In the genomic region with DNA sequence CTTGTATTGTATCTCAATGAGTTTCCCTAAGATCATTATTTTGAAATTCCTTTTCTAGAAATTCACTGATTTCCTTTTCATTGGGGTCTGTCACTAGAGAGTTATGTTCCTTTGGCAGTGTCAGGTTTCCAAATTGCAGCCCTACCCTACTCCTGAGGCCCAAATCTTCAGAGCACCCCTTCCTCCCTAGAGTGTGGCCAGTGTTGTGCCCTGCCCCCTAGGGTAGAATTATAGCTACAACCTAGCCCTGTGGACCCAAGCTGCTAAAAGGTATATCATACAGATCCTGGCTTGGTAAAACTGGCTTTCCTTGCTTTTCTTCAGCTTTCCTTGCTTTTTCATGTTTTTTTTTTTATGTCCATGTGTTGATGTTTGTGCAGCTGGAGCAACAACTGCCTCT, we compare ENCODE assay signal across 28 cellular contexts.
"Had no signal": no experiment of that assay in that cellular context is flagged by ENCODE, and none has a peak within 500 bp of the region (broad histone marks: within the 10 kb centered on the region; RNA-seq: fewer than 3 reads in every experiment).

No MANE protein-coding gene starts in this region.

- H3K9me3 ChIP-seq: esophagus squamous epithelium, mucosa of descending colon, ovary, psoas muscle, transverse colon, upper lobe of right lung, uterus had no signal

- H3K27ac Mint-ChIP-seq: mesothelial cell of epicardium; stimulated activated naive B cell treated with anti-CD40 and anti-IgM and Interleukin-4, amounts not matched to agents 10 μg/mL and 1 μg/mL and 100 μg/mL, for 72 hours; stimulated activated naive CD8-positive, alpha-beta T cell treated with anti-CD3 and anti-CD28 coated beads, Interleukin-15, Interleukin-2, amounts not matched to agents 100 ng/mL and 50 ng/mL, for 24 hours had no signal

- H3K4me3 Mint-ChIP-seq: mesothelial cell of epicardium; naive thymus-derived CD8-positive, alpha-beta T cell; nephron progenitor cell; stimulated activated naive B cell treated with anti-CD40 and anti-IgM and Interleukin-4, amounts not matched to agents 10 μg/mL and 1 μg/mL and 100 μg/mL, for 72 hours; stimulated activated naive CD8-positive, alpha-beta T cell treated with anti-CD3 and anti-CD28 coated beads, Interleukin-15, Interleukin-2, amounts not matched to agents 100 ng/mL and 50 ng/mL, for 24 hours had no signal

- H3K27me3 ChIP-seq: esophagus squamous epithelium, heart right ventricle, left lung, ovary, transverse colon, upper lobe of right lung, uterus had no signal

- H3K4me3 ChIP-seq: coronary artery, esophagus squamous epithelium, heart right ventricle, left lung, mucosa of descending colon, ovary, psoas muscle, skin epidermis, transverse colon, upper lobe of right lung, uterus had no signal

- H3K4me1 Mint-ChIP-seq: mesothelial cell of epicardium, nephron progenitor cell had no signal

- H3K36me3 ChIP-seq: esophagus squamous epithelium, heart right ventricle, left lung, ovary, transverse colon, upper lobe of right lung, uterus had no signal

- H3K27me3 Mint-ChIP-seq: naive thymus-derived CD8-positive, alpha-beta T cell; stimulated activated naive B cell treated with anti-CD40 and anti-IgM and Interleukin-4, amounts not matched to agents 10 μg/mL and 1 μg/mL and 100 μg/mL, for 72 hours; stimulated activated naive CD8-positive, alpha-beta T cell treated with anti-CD3 and anti-CD28 coated beads, Interleukin-15, Interleukin-2, amounts not matched to agents 100 ng/mL and 50 ng/mL, for 24 hours had no signal

- H3K27ac ChIP-seq: coronary artery, esophagus squamous epithelium, heart right ventricle, left lung, ovary, psoas muscle, skin epidermis, transverse colon, upper lobe of right lung, uterus had no signal

- H3K4me1 ChIP-seq: esophagus squamous epithelium, heart right ventricle, left lung, psoas muscle, transverse colon, upper lobe of right lung, uterus had no signal

- ATAC-seq: heart right ventricle; left cardiac atrium; left lung; mucosa of descending colon; naive thymus-derived CD8-positive, alpha-beta T cell; psoas muscle; right cardiac atrium; stimulated activated naive B cell treated with anti-CD40 and anti-IgM and Interleukin-4, amounts not matched to agents 10 μg/mL and 1 μg/mL and 100 μg/mL, for 72 hours had no signal

- DNase-seq: dermis blood vessel endothelial cell; effector memory CD4-positive, alpha-beta T cell; esophagus squamous epithelium; foreskin melanocyte; glutamatergic neuron; heart right ventricle; hippocampal formation; left cardiac atrium; left lung; mesenchymal stem cell; mucosa of descending colon; naive thymus-derived CD8-positive, alpha-beta T cell; nephron progenitor cell; nucleus accumbens; ovary; posterior cingulate gyrus; psoas muscle; right cardiac atrium; stimulated activated CD4-positive, alpha-beta T cell treated with anti-CD3 and anti-CD28 coated beads, Interleukin-15, amount 100 ng/mL, for 24 hours; stimulated activated CD4-positive, alpha-beta T cell treated with anti-CD3 and anti-CD28 coated beads, Interleukin-2, amount 100 ng/mL, for 48 hours; stimulated activated naive B cell treated with anti-CD40 and anti-IgM and Interleukin-4, amounts not matched to agents 10 μg/mL and 1 μg/mL and 100 μg/mL, for 72 hours; transverse colon; upper lobe of right lung; uterus had no signal
